ENCODE assay signal across 12 cellular contexts in the genomic region with DNA sequence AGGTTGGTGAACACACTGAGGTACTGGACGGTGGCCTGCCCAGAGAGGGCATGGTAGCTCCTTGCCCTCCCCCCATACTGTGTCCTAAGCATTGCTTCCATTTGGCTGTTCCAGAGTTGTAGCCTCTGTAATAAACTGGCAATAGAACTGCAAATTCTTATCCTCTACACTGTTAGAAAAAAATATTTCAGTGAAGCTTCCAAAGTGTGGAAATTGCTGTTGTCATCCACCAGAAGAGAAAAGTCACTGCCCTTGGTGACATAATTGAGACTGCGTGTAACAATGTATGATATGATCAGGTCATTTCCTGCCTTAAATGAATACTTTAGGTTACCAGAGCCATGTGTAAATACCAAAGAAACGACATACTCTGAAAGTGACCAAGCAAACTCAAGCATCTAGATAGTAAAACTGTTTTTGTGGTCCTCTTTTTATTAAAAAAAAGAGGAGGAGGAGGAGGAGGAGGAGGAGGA.
A peak's percentile ranks its signal among the peaks of the same experiment; 100 is the strongest.
DNase-seq lines count a peak whose midpoint lies in the region; ATAC-seq, FAIRE-seq and TF ChIP-seq lines count a peak whose summit lies in the region.
"Had no signal": no experiment of that assay in that cellular context is flagged by ENCODE, and none has a peak within 500 bp of the region (broad histone marks: within the 10 kb centered on the region; RNA-seq: fewer than 3 reads in every experiment).

No MANE protein-coding gene starts in this region.

- H3K9me3 ChIP-seq in right atrium auricular region (no peaks in the 10 kb centered on the region), heart right ventricle (no peaks in the 10 kb centered on the region), aorta (ENCODE audit: control insufficient read depth, low read length) (no peaks in the 10 kb centered on the region)
- H3K9me3 ChIP-seq: prostate gland had no signal

- H3K4me3 ChIP-seq in right atrium auricular region (no peak overlapping the region), heart right ventricle (no peak overlapping the region), aorta (ENCODE audit: low read length in 2 of 2) (no peak overlapping the region)
- H3K4me3 ChIP-seq: prostate gland had no signal

- CTCF ChIA-PET in activated CD8-positive, alpha-beta T cell treated with anti-CD3 and anti-CD28 coated beads for 36 hours (lab: Charles Lee), result interaction anchor here (0.7 to 3.1 kb wide), 4 partner anchors 9 to 82 kb away, joined by 3 to 9 read pairs (median 5); no protein-coding TSS in a partner anchor
- CTCF ChIA-PET in RWPE1 (lab: Yijun Ruan, JAX), result interaction anchor here (0.8 kb wide), 1 partner anchor 17 kb away, joined by 3 read pairs; no protein-coding TSS in a partner anchor

- H3K4me1 Mint-ChIP-seq in activated CD8-positive, alpha-beta T cell treated with anti-CD3 and anti-CD28 coated beads for 36 hours (ENCODE audit: low read depth), result peaks cover 11% of the 10 kb centered on the region

- POLR2A ChIA-PET in activated CD8-positive, alpha-beta T cell treated with anti-CD3 and anti-CD28 coated beads for 36 hours (lab: Charles Lee), result interaction anchor here (0.9 to 1.6 kb wide), 6 partner anchors 15 to 80 kb away, joined by 3 to 9 read pairs (median 4); no protein-coding TSS in a partner anchor
- POLR2A ChIA-PET in RWPE1 (lab: Yijun Ruan, JAX; ENCODE audit: low non-redundant PET), result no interaction called here

- H3K4me1 ChIP-seq in right atrium auricular region, result peaks cover 0 to 16% of the 10 kb centered on the region in 2 donors
- H3K4me1 ChIP-seq in heart right ventricle, result peaks cover 0 to 14% (median 5%) of the 10 kb centered on the region in 9 donors
- no peaks in the 10 kb centered on the region for H3K4me1 ChIP-seq in aorta (ENCODE audit: control insufficient read depth in 1 of 2, insufficient read depth in 2 of 2, low read length in 2 of 2)
- H3K4me1 ChIP-seq: prostate gland had no signal

- 40 to 56% methylated on average over 3 of the region's 3 CpGs for WGBS in heart right ventricle, 2 donors
- WGBS in aorta, 2 donors, result 39 to 40% methylated on average over 3 of the region's 3 CpGs

- peak; percentile 49 for ATAC-seq in Right ventricle myocardium superior (ENCODE audit: poor library complexity)
- ATAC-seq in activated CD8-positive, alpha-beta T cell treated with anti-CD3 and anti-CD28 coated beads for 36 hours, result peak; percentile 92
- ATAC-seq in heart right ventricle, result peak in 6 of 8 donors; percentile 49 to 68 (median 60)
- ATAC-seq in aorta (ENCODE audit: low FRiP score), result peak; percentile 73

- no peaks in the 10 kb centered on the region for H3K27me3 Mint-ChIP-seq in activated CD8-positive, alpha-beta T cell treated with anti-CD3 and anti-CD28 coated beads for 36 hours

- no peak for DNase-seq in Right ventricle myocardium superior
- no peak for DNase-seq in right atrium auricular region (ENCODE audit: low spot score)
- DNase-seq in activated CD8-positive, alpha-beta T cell treated with anti-CD3 and anti-CD28 coated beads for 36 hours, result peak; percentile 14
- no peak for DNase-seq in heart right ventricle
- DNase-seq in aorta, result no peak
- DNase-seq in germinal center (ENCODE audit: low spot score), result no peak
- no peak for DNase-seq in D721Med (ENCODE audit: insufficient read length, low spot score)
- DNase-seq in RWPE1 (ENCODE audit: low spot score), result no peak
- DNase-seq: DMS79 treated with DMSO at 0.1 percent for 48 hours, NCI-H526 had no signal

- H3K36me3 ChIP-seq in right atrium auricular region (peaks cover 37% of the 10 kb centered on the region), heart right ventricle (peaks cover 0 to 86% (median 16%) of the 10 kb centered on the region in 9 donors), aorta (ENCODE audit: control insufficient read depth in 1 of 2, insufficient read depth in 2 of 2, low read length in 1 of 2) (peaks cover 4% of the 10 kb centered on the region in 2 donors)
- H3K36me3 ChIP-seq: prostate gland had no signal

- H3K36me3 Mint-ChIP-seq in activated CD8-positive, alpha-beta T cell treated with anti-CD3 and anti-CD28 coated beads for 36 hours (ENCODE audit: low read depth), result peaks cover 7% of the 10 kb centered on the region

- H3K27ac Mint-ChIP-seq in activated CD8-positive, alpha-beta T cell treated with anti-CD3 and anti-CD28 coated beads for 36 hours, result peak overlapping the region; percentile 81

- no peak for FAIRE-seq in D721Med (lab: Jason Lieb, UNC)
- FAIRE-seq: frontal cortex had no signal

- intact Hi-C loops in Right ventricle myocardium superior (cut with DNase I), result no loop called here
- intact Hi-C loops in activated CD8-positive, alpha-beta T cell treated with anti-CD3 and anti-CD28 coated beads for 36 hours (cut with micrococcal nuclease), result loop anchor here (10.0 kb wide), 1 partner anchor 72 kb away; no protein-coding TSS in a partner anchor
- intact Hi-C loops in heart right ventricle (cut with DNase I), result loop anchor here in 1 of 10 donors (10.0 kb wide), 1 partner anchor 72 kb away; no protein-coding TSS in a partner anchor
- intact Hi-C loops in aorta (cut with DNase I), result loop anchor here in 1 of 2 donors (10.0 kb wide), 1 partner anchor 52 kb away; no protein-coding TSS in a partner anchor

- no peaks in the 10 kb centered on the region for H3K9me3 Mint-ChIP-seq in activated CD8-positive, alpha-beta T cell treated with anti-CD3 and anti-CD28 coated beads for 36 hours

- H3K27ac ChIP-seq in right atrium auricular region, result peak overlapping the region in 1 of 2 donors; percentile 41
- H3K27ac ChIP-seq in heart right ventricle, result peak overlapping the region in 5 of 10 donors; percentile 10 to 61 (median 49)
- no peak overlapping the region for H3K27ac ChIP-seq in aorta (ENCODE audit: low read depth in 1 of 2, low read length in 2 of 2)
- no peak overlapping the region for H3K27ac ChIP-seq in RWPE1
- H3K27ac ChIP-seq: prostate gland had no signal

- TF ChIP-seq CTCF in right atrium auricular region (IDR thresholded peaks at IDR 0.05), result no peak
- no peak for TF ChIP-seq CTCF in activated CD8-positive, alpha-beta T cell treated with anti-CD3 and anti-CD28 coated beads for 36 hours (IDR thresholded peaks at IDR 0.05)
- no peak for TF ChIP-seq CTCF in heart right ventricle (IDR thresholded peaks at IDR 0.05)
- no peak for TF ChIP-seq CTCF in D721Med (IDR thresholded peaks at IDR 0.05; ENCODE audit: insufficient read depth, missing control alignments)
- TF ChIP-seq CTCF in RWPE1 (conservative IDR thresholded peaks at IDR 0.05; ENCODE audit: low read depth), result no peak

- H3K27me3 ChIP-seq in right atrium auricular region (no peaks in the 10 kb centered on the region), heart right ventricle (no peaks in the 10 kb centered on the region), aorta (ENCODE audit: control insufficient read depth in 1 of 2, insufficient read depth in 2 of 2, low read length in 1 of 2) (no peaks in the 10 kb centered on the region)

- H3K4me3 Mint-ChIP-seq in activated CD8-positive, alpha-beta T cell treated with anti-CD3 and anti-CD28 coated beads for 36 hours, result no peak overlapping the region
